ENCODE assay signal across 22 cellular contexts in genomic region chr9:72065076-72065475, GRCh38. TPM values are rescaled to one million over a fixed set of nuclear protein-coding genes. Genes with fewer than 3 reads are reported as not detected.
"Had no signal": no experiment of that assay in that cellular context is flagged by ENCODE, and none has a peak within 500 bp of the region (broad histone marks: within the 10 kb centered on the region; RNA-seq: fewer than 3 reads in every experiment).

No MANE protein-coding gene starts in this region.

- H3K27me3 ChIP-seq: tibial artery, vagina had no signal

- ATAC-seq: stimulated activated naive B cell treated with anti-CD40 and anti-IgM and Interleukin-4, amounts not matched to agents 10 μg/mL and 1 μg/mL and 100 μg/mL, for 72 hours had no signal

- H3K4me1 ChIP-seq: left ventricle myocardium inferior, tibial artery, vagina had no signal

- H3K36me3 ChIP-seq: left ventricle myocardium inferior, tibial artery, vagina had no signal

- H3K27ac ChIP-seq: dorsolateral prefrontal cortex, left ventricle myocardium inferior, skin epidermis, tibial artery, vagina had no signal

- H3K9me3 ChIP-seq: tibial artery, vagina had no signal

- DNase-seq: activated CD4-positive, alpha-beta T cell treated with anti-CD3 and anti-CD28 coated beads, Interleukin-2, amount 50 U/mL, for 1 hour; activated CD8-positive, alpha-beta memory T cell treated with anti-CD3 and anti-CD28 coated beads for 24 hours; activated naive CD4-positive, alpha-beta T cell; aorta; dorsolateral prefrontal cortex; endodermal cell; erythroblast; hippocampal formation; left ventricle myocardium inferior; mesendoderm; nucleus accumbens; posterior cingulate gyrus; stimulated activated CD4-positive, alpha-beta T cell treated with anti-CD3 and anti-CD28 coated beads, Interleukin-15, amount 100 ng/mL, for 24 hours; stimulated activated CD4-positive, alpha-beta T cell treated with anti-CD3 and anti-CD28 coated beads, Interleukin-4, amount 100 ng/mL, for 1 hour; stimulated activated naive B cell treated with anti-CD40 and anti-IgM and Interleukin-4, amounts not matched to agents 10 μg/mL and 1 μg/mL and 100 μg/mL, for 72 hours; tibial artery had no signal

- H3K4me3 ChIP-seq: left ventricle myocardium inferior, skin epidermis, tibial artery, vagina had no signal

RNA-seq across cellular contexts. Expression of gene C9orf57, which starts 4.7 kb away (rescaled TPM):
- total RNA-seq: activated T-helper 1 cell treated with anti-CD3 and anti-CD28 coated beads, Interleukin-12 subunit alpha, Interleukin-12 subunit beta, Interleukin-2, Interleukin-4 antibody, amounts not matched to agents 30 ng/mL and 10 ng/mL and 1 ng/mL, durations not matched to agents 14 hours and 24 hours and 36 hours; aorta; cardiac septum; dorsolateral prefrontal cortex; endodermal cell; kidney epithelial cell; left ventricle myocardium inferior; subcutaneous adipose tissue; vagina had no signal
- polyA plus RNA-seq: aorta had no signal
